Comparison of ENCODE assay signal across 17 cellular contexts in genomic region chr10:73113543-73113942, GRCh38. TPM values are rescaled to one million over a fixed set of nuclear protein-coding genes. Genes with fewer than 3 reads are reported as not detected.
DNase-seq lines count a peak whose midpoint lies in the region; ATAC-seq and TF ChIP-seq lines count a peak whose summit lies in the region.
"Had no signal": no experiment of that assay in that cellular context is flagged by ENCODE, and none has a peak within 500 bp of the region (broad histone marks: within the 10 kb centered on the region; RNA-seq: fewer than 3 reads in every experiment).

No MANE protein-coding gene starts in this region.

- H3K4me3 Mint-ChIP-seq in activated naive CD4-positive, alpha-beta T cell treated with anti-CD3 and anti-CD28 coated beads for 36 hours: no peak overlapping the region
- H3K4me3 Mint-ChIP-seq: stimulated activated naive CD8-positive, alpha-beta T cell treated with anti-CD3 and anti-CD28 coated beads, Interleukin-15, amount 100 ng/mL, for 72 hours had no signal

- TF ChIP-seq CTCF in right atrium auricular region (IDR thresholded peaks at IDR 0.05) (no peak), adrenal gland (IDR thresholded peaks at IDR 0.05) (no peak)

- WGBS in adrenal gland, 4 donors: 24 to 43% (median 35%) methylated on average over 1 of the region's 1 CpG

- H3K27ac Mint-ChIP-seq in activated naive CD4-positive, alpha-beta T cell treated with anti-CD3 and anti-CD28 coated beads for 36 hours: no peak overlapping the region
- H3K27ac Mint-ChIP-seq: stimulated activated naive CD8-positive, alpha-beta T cell treated with anti-CD3 and anti-CD28 coated beads, Interleukin-15, amount 100 ng/mL, for 72 hours had no signal

- peak in 1 of 2 donors; percentile 44 for TF ChIP-seq POLR2A in adrenal gland (IDR thresholded peaks at IDR 0.05)

- peaks cover 7% of the 10 kb centered on the region for H3K9me3 Mint-ChIP-seq in activated naive CD4-positive, alpha-beta T cell treated with anti-CD3 and anti-CD28 coated beads for 36 hours

- H3K4me1 ChIP-seq in right atrium auricular region: peaks cover 0 to 22% of the 10 kb centered on the region in 2 donors
- peaks cover 22 to 23% of the 10 kb centered on the region in 2 donors for H3K4me1 ChIP-seq in adrenal gland (replicated peaks in 1 of 2)

- H3K27me3 Mint-ChIP-seq in activated naive CD4-positive, alpha-beta T cell treated with anti-CD3 and anti-CD28 coated beads for 36 hours (ENCODE audit: low read depth): no peaks in the 10 kb centered on the region
- H3K27me3 Mint-ChIP-seq: stimulated activated naive CD8-positive, alpha-beta T cell treated with anti-CD3 and anti-CD28 coated beads, Interleukin-15, amount 100 ng/mL, for 72 hours had no signal

- H3K36me3 ChIP-seq in right atrium auricular region (peaks cover 8% of the 10 kb centered on the region), adrenal gland (replicated peaks in 1 of 2) (no peaks in the 10 kb centered on the region)
- H3K36me3 ChIP-seq: ascending aorta had no signal

- CTCF ChIA-PET in activated naive CD4-positive, alpha-beta T cell treated with anti-CD3 and anti-CD28 coated beads for 36 hours (lab: Charles Lee): no interaction called here

- intact Hi-C loops in Right ventricle myocardium inferior (cut with DNase I): no loop called here
- intact Hi-C loops in adrenal gland (cut with DNase I): no loop called here
- intact Hi-C loops in activated naive CD4-positive, alpha-beta T cell treated with anti-CD3 and anti-CD28 coated beads for 36 hours (cut with micrococcal nuclease): loop anchor here (5.0 kb wide), 1 partner anchor 54 kb away; the partner anchor contains the start of genes ECD and FAM149B1

- no peaks in the 10 kb centered on the region for H3K9me3 ChIP-seq in right atrium auricular region
- no peaks in the 10 kb centered on the region for H3K9me3 ChIP-seq in adrenal gland (replicated peaks in 1 of 3)
- H3K9me3 ChIP-seq: ascending aorta had no signal

- DNase-seq in right atrium auricular region (ENCODE audit: low spot score) (no peak), Right ventricle myocardium inferior (ENCODE audit: missing footprints) (no peak), adrenal gland (no peak), iris pigment epithelial cell (ENCODE audit: low read depth) (peak; percentile 44), nucleus accumbens (lab: John Stamatoyannopoulos, UW) (no peak), AG08396 (ENCODE audit: low spot score) (no peak)
- no peak for DNase-seq in activated naive CD4-positive, alpha-beta T cell treated with anti-CD3 and anti-CD28 coated beads for 36 hours
- DNase-seq: activated CD4-positive, CD25-positive, alpha-beta regulatory T cell treated with anti-CD3 and anti-CD28 coated beads, Interleukin-2, amount 50 U/mL, for 72 hours; DND-41; glutamatergic neuron; NCI-H1694 treated with DMSO at 0.1 percent for 48 hours; NCI-H446 treated with DMSO at 0.1 percent for 48 hours; stimulated activated naive CD8-positive, alpha-beta T cell treated with anti-CD3 and anti-CD28 coated beads, Interleukin-15, amount 100 ng/mL, for 72 hours had no signal

- no peaks in the 10 kb centered on the region for H3K27me3 ChIP-seq in right atrium auricular region
- no peaks in the 10 kb centered on the region for H3K27me3 ChIP-seq in adrenal gland
- H3K27me3 ChIP-seq: ascending aorta had no signal

- H3K27ac ChIP-seq in right atrium auricular region (peak overlapping the region; percentile 28 to 64), adrenal gland (peak overlapping the region in 3 of 5 donors; percentile 4 to 55 (median 23))
- H3K27ac ChIP-seq: coronary artery had no signal

- ATAC-seq in Right ventricle myocardium inferior: no peak
- ATAC-seq in GM18520 (IDR thresholded peaks at IDR 0.05; ENCODE audit: unreplicated experiment): no peak
- ATAC-seq: stimulated activated naive CD8-positive, alpha-beta T cell treated with anti-CD3 and anti-CD28 coated beads, Interleukin-15, amount 100 ng/mL, for 72 hours had no signal

- peaks cover 22% of the 10 kb centered on the region for H3K4me1 Mint-ChIP-seq in activated naive CD4-positive, alpha-beta T cell treated with anti-CD3 and anti-CD28 coated beads for 36 hours (ENCODE audit: low read depth)

- H3K36me3 Mint-ChIP-seq in activated naive CD4-positive, alpha-beta T cell treated with anti-CD3 and anti-CD28 coated beads for 36 hours (ENCODE audit: low read depth): peaks cover 19% of the 10 kb centered on the region

- H3K4me3 ChIP-seq in right atrium auricular region (no peak overlapping the region), adrenal gland (no peak overlapping the region)
- H3K4me3 ChIP-seq: ascending aorta, coronary artery, lung had no signal

RNA-seq across cellular contexts. Expression of gene NUDT13, which starts 3.3 kb away (rescaled TPM):
- total RNA-seq in right atrium auricular region (1 to 10 TPM in 1 of 2 donors, under 1 TPM in 1; 0.90 to 1.5 TPM), Right ventricle myocardium inferior (3.6 TPM), adrenal gland (1 to 10 TPM; 1.0 to 5.1 (median 3.1) TPM)
- 1 to 10 TPM; 2.3 to 6.1 (median 2.7) TPM for polyA plus RNA-seq in adrenal gland
- total RNA-seq in activated naive CD4-positive, alpha-beta T cell treated with anti-CD3 and anti-CD28 coated beads for 36 hours: under 1 TPM; 0.72 to 0.83 TPM

RNA-seq across cellular contexts. Expression of gene P4HA1, which starts 16.9 kb away (rescaled TPM):
- 10 to 100 TPM; 29.5 to 45.4 TPM for total RNA-seq in right atrium auricular region
- total RNA-seq in Right ventricle myocardium inferior: 77.0 TPM
- 100 to 1,000 TPM in 1 of 8 donors, 10 to 100 TPM in 7; 28.2 to 109 (median 52.2) TPM for total RNA-seq in adrenal gland
- 10 to 100 TPM in 2 of 3 donors, 1 to 10 TPM in 1; 9.2 to 34.7 (median 14.2) TPM for polyA plus RNA-seq in adrenal gland
- 10 to 100 TPM; 15.3 to 15.9 TPM for total RNA-seq in activated naive CD4-positive, alpha-beta T cell treated with anti-CD3 and anti-CD28 coated beads for 36 hours

RNA-seq across cellular contexts. Expression of gene ECD, which starts 54.3 kb away (rescaled TPM):
- total RNA-seq in right atrium auricular region: 10 to 100 TPM; 14.4 to 20.7 TPM
- total RNA-seq in Right ventricle myocardium inferior: 15.3 TPM
- total RNA-seq in adrenal gland: 10 to 100 TPM; 22.6 to 39.3 (median 28.3) TPM
- 10 to 100 TPM in 2 of 3 donors, 1 to 10 TPM in 1; 6.4 to 40.7 (median 14.0) TPM for polyA plus RNA-seq in adrenal gland
- 10 to 100 TPM; 26.5 to 28.1 TPM for total RNA-seq in activated naive CD4-positive, alpha-beta T cell treated with anti-CD3 and anti-CD28 coated beads for 36 hours

RNA-seq across cellular contexts. Expression of gene FAM149B1, which starts 54.4 kb away (rescaled TPM):
- total RNA-seq in right atrium auricular region (10 to 100 TPM in 1 of 2 donors, 1 to 10 TPM in 1; 9.4 to 13.0 TPM), Right ventricle myocardium inferior (12.9 TPM), adrenal gland (10 to 100 TPM; 10.9 to 33.7 (median 18.6) TPM)
- polyA plus RNA-seq in adrenal gland: 10 to 100 TPM; 23.2 to 33.8 (median 31.7) TPM
- total RNA-seq in activated naive CD4-positive, alpha-beta T cell treated with anti-CD3 and anti-CD28 coated beads for 36 hours: 10 to 100 TPM; 13.3 to 13.7 TPM
